24 cellular contexts compared by ENCODE assay signal in the genomic region with DNA sequence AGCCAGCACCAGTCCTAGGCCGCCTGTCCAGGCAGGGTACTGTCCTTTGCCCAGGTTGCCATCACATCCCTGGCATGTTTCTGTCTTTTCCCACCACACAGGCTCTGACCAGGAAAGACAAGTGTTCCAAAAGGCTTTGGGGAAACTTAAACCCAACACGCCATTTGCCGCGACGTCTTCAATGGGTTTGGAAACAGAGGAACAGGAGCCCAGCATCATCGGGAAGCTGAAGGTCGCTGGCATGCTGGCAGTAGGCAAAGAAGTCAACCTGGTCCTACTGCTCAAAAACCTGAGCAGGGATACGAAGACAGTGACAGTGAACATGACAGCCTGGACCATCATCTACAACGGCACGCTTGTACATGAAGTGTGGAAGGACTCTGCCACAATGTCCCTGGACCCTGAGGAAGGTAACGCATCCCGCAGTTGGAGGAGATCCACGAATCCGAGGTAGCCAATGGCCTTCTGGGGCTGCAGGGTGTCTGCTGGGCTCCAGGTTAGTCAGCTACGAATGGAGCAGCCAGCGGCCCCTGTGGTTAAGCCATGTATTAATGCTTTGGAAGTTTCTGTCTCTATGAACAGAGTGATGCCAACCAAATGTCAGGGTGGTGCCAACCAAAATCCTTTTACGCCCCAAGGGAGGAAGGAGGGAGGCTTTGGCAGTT. TPM values are rescaled to one million over a fixed set of nuclear protein-coding genes. Genes with fewer than 3 reads are reported as not detected.
"Had no signal": no experiment of that assay in that cellular context is flagged by ENCODE, and none has a peak within 500 bp of the region (broad histone marks: within the 10 kb centered on the region; RNA-seq: fewer than 3 reads in every experiment).

No MANE protein-coding gene starts in this region.

- H3K27ac ChIP-seq: heart left ventricle, parathyroid adenoma, psoas muscle, right lobe of liver, suprapubic skin, thyroid gland had no signal

- ATAC-seq: heart left ventricle; natural killer cell; psoas muscle; right lobe of liver; stimulated activated naive CD8-positive, alpha-beta T cell treated with anti-CD3 and anti-CD28 coated beads, Interleukin-15, Interleukin-2, amounts not matched to agents 100 U/mL and 50 U/mL, for 24 hours had no signal

- H3K27me3 ChIP-seq: right lobe of liver, thyroid gland had no signal

- H3K36me3 ChIP-seq: heart left ventricle, right lobe of liver, suprapubic skin, thyroid gland had no signal

- H3K4me3 ChIP-seq: heart left ventricle, psoas muscle, right lobe of liver, suprapubic skin, thyroid gland had no signal

- H3K4me1 ChIP-seq: heart left ventricle, parathyroid adenoma, psoas muscle, suprapubic skin, thyroid gland had no signal

- H3K9me3 ChIP-seq: heart left ventricle, psoas muscle, right lobe of liver, suprapubic skin, thyroid gland had no signal

- DNase-seq: dermis blood vessel endothelial cell; effector CD4-positive, alpha-beta T cell; heart left ventricle; hippocampal formation; kidney glomerular epithelial cell; mammary epithelial cell; natural killer cell; occipital lobe; psoas muscle; retina; stimulated activated CD4-positive, alpha-beta T cell treated with anti-CD3 and anti-CD28 coated beads, Interleukin-4, amount 100 ng/mL, for 1 hour; stimulated activated CD8-positive, alpha-beta memory T cell treated with anti-CD3 and anti-CD28 coated beads, Interleukin-4, amount 100 ng/mL, for 48 hours; stimulated activated naive CD8-positive, alpha-beta T cell treated with anti-CD3 and anti-CD28 coated beads, Interleukin-15, Interleukin-2, amounts not matched to agents 100 U/mL and 50 U/mL, for 24 hours; thyroid gland had no signal

RNA-seq across cellular contexts. Expression of a gene that starts 36.2 kb away (rescaled TPM):
- total RNA-seq: dermis blood vessel endothelial cell, frontal cortex, glomerular endothelial cell, heart left ventricle, mammary epithelial cell, myocyte, natural killer cell, thyroid gland had no signal

RNA-seq across cellular contexts. Expression of a gene that starts 48.7 kb away (rescaled TPM):
- total RNA-seq: dermis blood vessel endothelial cell, fibroblast of lung, frontal cortex, glomerular endothelial cell, heart left ventricle, mammary epithelial cell, mesothelial cell of epicardium, mucosa of gallbladder, myocyte, natural killer cell, neural crest cell, occipital lobe, psoas muscle, right lobe of liver, thyroid gland had no signal
